ENCODE assay signal across 21 cellular contexts in genomic region chr6:106147476-106147875, GRCh38.
DNase-seq lines count a peak whose midpoint lies in the region; ATAC-seq, FAIRE-seq and TF ChIP-seq lines count a peak whose summit lies in the region.
"Had no signal": no experiment of that assay in that cellular context is flagged by ENCODE, and none has a peak within 500 bp of the region (broad histone marks: within the 10 kb centered on the region; RNA-seq: fewer than 3 reads in every experiment).

No MANE protein-coding gene starts in this region.

- H3K9ac ChIP-seq in KMS-11, result peak overlapping the region; percentile 15; the same call in 1 of the 2 replicates
- no peak overlapping the region for H3K9ac ChIP-seq in neural progenitor cell
- H3K9ac ChIP-seq: BLaER1 had no signal

- H3K9me3 ChIP-seq in neural progenitor cell (ENCODE audit: low read depth), result no peaks in the 10 kb centered on the region
- no peaks in the 10 kb centered on the region for H3K9me3 ChIP-seq in naive thymus-derived CD4-positive, alpha-beta T cell (ENCODE audit: control insufficient read depth in 2 of 3, low read length in 3 of 3)
- H3K9me3 ChIP-seq: BLaER1, SJSA1 had no signal

- no peak for TF ChIP-seq POLR2A in GM12892 (IDR thresholded peaks at IDR 0.05; ENCODE audit: low read depth, low read length)

- H3K27ac ChIP-seq in KMS-11 (peak overlapping the region; percentile 76), VCaP (peak overlapping the region; percentile 48), neural progenitor cell (no peak overlapping the region)
- no peak overlapping the region for H3K27ac ChIP-seq in naive thymus-derived CD4-positive, alpha-beta T cell (ENCODE audit: low read depth, low read length)
- H3K27ac ChIP-seq: BLaER1, SJSA1 had no signal

- no peaks in the 10 kb centered on the region for H3K27me3 ChIP-seq in KMS-11 (ENCODE audit: insufficient read depth, low read depth)
- H3K27me3 ChIP-seq in neural progenitor cell, result no peaks in the 10 kb centered on the region
- no peaks in the 10 kb centered on the region for H3K27me3 ChIP-seq in naive thymus-derived CD4-positive, alpha-beta T cell (ENCODE audit: control insufficient read depth in 2 of 2, insufficient read depth in 2 of 2, low read length in 2 of 2)
- H3K27me3 ChIP-seq: BLaER1, SJSA1 had no signal

- H3F3A ChIP-seq in neural progenitor cell (ENCODE audit: low read depth), result peaks cover 5% of the 10 kb centered on the region

- FAIRE-seq in GM12892 (lab: Jason Lieb, UNC), result peak; percentile 53
- FAIRE-seq: A204.1 had no signal

- ATAC-seq in naive thymus-derived CD4-positive, alpha-beta T cell, result no peak

- H3K4me3 ChIP-seq in KMS-11 (IDR thresholded peaks at IDR 0.05; ENCODE audit: insufficient read depth, low read depth, low read length), result no peak overlapping the region
- no peak overlapping the region for H3K4me3 ChIP-seq in neural progenitor cell
- no peak overlapping the region for H3K4me3 ChIP-seq in foreskin fibroblast (ENCODE audit: low read depth in 1 of 2, low read length in 2 of 2)
- no peak overlapping the region for H3K4me3 ChIP-seq in naive thymus-derived CD4-positive, alpha-beta T cell (ENCODE audit: low read length)
- H3K4me3 ChIP-seq: BLaER1, SJSA1 had no signal

- intact Hi-C loops in naive thymus-derived CD4-positive, alpha-beta T cell (cut with micrococcal nuclease), result no loop called here

- H3K4me1 ChIP-seq in KMS-11 (ENCODE audit: low read depth, poor library complexity, severe bottlenecking) (peaks cover 78% of the 10 kb centered on the region), neural progenitor cell (peaks cover 10% of the 10 kb centered on the region)
- peaks cover 10 to 32% of the 10 kb centered on the region in 2 donors for H3K4me1 ChIP-seq in naive thymus-derived CD4-positive, alpha-beta T cell (ENCODE audit: control insufficient read depth in 2 of 2, insufficient read depth in 2 of 2, low read length in 2 of 2)
- H3K4me1 ChIP-seq: SJSA1 had no signal

- H2AFZ ChIP-seq in KMS-11 (ENCODE audit: low read depth) (no peak overlapping the region), neural progenitor cell (replicated peaks) (no peak overlapping the region)

- no peaks in the 10 kb centered on the region for H4K20me1 ChIP-seq in KMS-11 (ENCODE audit: insufficient read depth)
- H4K20me1 ChIP-seq in neural progenitor cell (ENCODE audit: low read depth), result no peaks in the 10 kb centered on the region
- H4K20me1 ChIP-seq: BLaER1 had no signal

- H3K36me3 Mint-ChIP-seq in neural progenitor cell, result no peaks in the 10 kb centered on the region
- H3K36me3 Mint-ChIP-seq in naive thymus-derived CD4-positive, alpha-beta T cell, result peaks cover 0 to 10% (median 0%) of the 10 kb centered on the region in 5 donors
- H3K36me3 Mint-ChIP-seq: CD4-positive, CD25-positive, alpha-beta regulatory T cell had no signal

- no peak for DNase-seq in GM12892 (ENCODE audit: insufficient read length)
- no peak for DNase-seq in neural progenitor cell (ENCODE audit: low spot score)
- DNase-seq in foreskin fibroblast, result no peak
- no peak for DNase-seq in naive thymus-derived CD4-positive, alpha-beta T cell
- DNase-seq in GM10248 (ENCODE audit: extremely low spot score), result no peak
- DNase-seq: CD4-positive, CD25-positive, alpha-beta regulatory T cell; NCI-H1092 treated with DMSO at 0.1 percent for 48 hours; NCI-H1436; NCI-H187; NCI-H2081 treated with DMSO at 0.1 percent for 48 hours; NCI-H2171 treated with DMSO at 0.1 percent for 48 hours; NCI-H345; NCI-H510A treated with DMSO at 0.1 percent for 48 hours; NK-92 treated with Interleukin-12 subunit alpha and Interleukin-12 subunit beta, amount 100 ng/mL, for 24 hours; Right ventricle myocardium superior; T-helper 1 cell had no signal

- no peaks in the 10 kb centered on the region for H3K36me3 ChIP-seq in KMS-11 (ENCODE audit: insufficient read depth)
- no peaks in the 10 kb centered on the region for H3K36me3 ChIP-seq in neural progenitor cell
- H3K36me3 ChIP-seq in naive thymus-derived CD4-positive, alpha-beta T cell (ENCODE audit: control insufficient read depth in 2 of 3, insufficient read depth in 3 of 3, low read length in 3 of 3), result no peaks in the 10 kb centered on the region
- H3K36me3 ChIP-seq: BLaER1, SJSA1 had no signal

- H3K79me2 ChIP-seq in KMS-11 (ENCODE audit: insufficient read depth, low read depth), result no peaks in the 10 kb centered on the region
- H3K79me2 ChIP-seq in neural progenitor cell (ENCODE audit: low read depth), result no peaks in the 10 kb centered on the region

- POLR2A ChIA-PET in naive thymus-derived CD4-positive, alpha-beta T cell (lab: Charles Lee), result no interaction called here
- POLR2A ChIA-PET in GM10248 (lab: Yijun Ruan, JAX), result interaction anchor here (1.5 kb wide), 1 partner anchor 17 kb away, joined by 6 read pairs; no protein-coding TSS in a partner anchor

- peaks cover 16% of the 10 kb centered on the region for H3K4me1 Mint-ChIP-seq in neural progenitor cell
- H3K4me1 Mint-ChIP-seq in naive thymus-derived CD4-positive, alpha-beta T cell, result peaks cover 3 to 63% (median 23%) of the 10 kb centered on the region in 7 donors

- peak overlapping the region; percentile 36 for H3K27ac Mint-ChIP-seq in neural progenitor cell
- H3K27ac Mint-ChIP-seq in naive thymus-derived CD4-positive, alpha-beta T cell, result no peak overlapping the region

- no peak for TF ChIP-seq CTCF in KMS-11 (conservative IDR thresholded peaks at IDR 0.05; ENCODE audit: low read depth, low read length)
- no peak for TF ChIP-seq CTCF in VCaP (conservative IDR thresholded peaks at IDR 0.05)
- TF ChIP-seq CTCF in neural progenitor cell (IDR thresholded peaks at IDR 0.05), result no peak
- no peak for TF ChIP-seq CTCF in foreskin fibroblast (IDR thresholded peaks at IDR 0.05; ENCODE audit: low read depth, low read length)
- no peak for TF ChIP-seq CTCF in GM10248 (IDR thresholded peaks at IDR 0.05; ENCODE audit: control extremely low read depth, extremely low read depth, low read depth, missing control alignments)

- peaks cover 6% of the 10 kb centered on the region for H3K27me3 Mint-ChIP-seq in neural progenitor cell (ENCODE audit: insufficient read depth, low read depth)
- no peaks in the 10 kb centered on the region for H3K27me3 Mint-ChIP-seq in naive thymus-derived CD4-positive, alpha-beta T cell
- H3K27me3 Mint-ChIP-seq: CD4-positive, CD25-positive, alpha-beta regulatory T cell had no signal

- no peaks in the 10 kb centered on the region for H3K9me3 Mint-ChIP-seq in neural progenitor cell
- peaks cover 0 to 8% (median 0%) of the 10 kb centered on the region in 11 donors for H3K9me3 Mint-ChIP-seq in naive thymus-derived CD4-positive, alpha-beta T cell

- no peak overlapping the region for H3K4me3 Mint-ChIP-seq in neural progenitor cell
- no peak overlapping the region for H3K4me3 Mint-ChIP-seq in naive thymus-derived CD4-positive, alpha-beta T cell
- H3K4me3 Mint-ChIP-seq: CD4-positive, CD25-positive, alpha-beta regulatory T cell had no signal

- H3K4me2 ChIP-seq in KMS-11, result peak overlapping the region; percentile 89
- H3K4me2 ChIP-seq in neural progenitor cell, result no peak overlapping the region
- H3K4me2 ChIP-seq: BLaER1 had no signal

- CTCF ChIA-PET in naive thymus-derived CD4-positive, alpha-beta T cell (lab: Charles Lee), result no interaction called here
- CTCF ChIA-PET in GM10248 (lab: Yijun Ruan, JAX), result interaction anchor here (0.9 to 4.4 kb wide), 5 partner anchors 8 to 64 kb away, joined by 3 to 22 read pairs (median 3); no protein-coding TSS in a partner anchor

Comparison
In these comparisons a context has a peak if more than half of its experiments do, and no peak if none do; other contexts are left out.
1. H3K27ac ChIP-seq: peak in KMS-11 (single experiment) and VCaP (single experiment); none in neural progenitor cell (single experiment) and naive thymus-derived CD4-positive, alpha-beta T cell (single experiment).